11 cellular contexts compared by ENCODE assay signal in the genomic region with DNA sequence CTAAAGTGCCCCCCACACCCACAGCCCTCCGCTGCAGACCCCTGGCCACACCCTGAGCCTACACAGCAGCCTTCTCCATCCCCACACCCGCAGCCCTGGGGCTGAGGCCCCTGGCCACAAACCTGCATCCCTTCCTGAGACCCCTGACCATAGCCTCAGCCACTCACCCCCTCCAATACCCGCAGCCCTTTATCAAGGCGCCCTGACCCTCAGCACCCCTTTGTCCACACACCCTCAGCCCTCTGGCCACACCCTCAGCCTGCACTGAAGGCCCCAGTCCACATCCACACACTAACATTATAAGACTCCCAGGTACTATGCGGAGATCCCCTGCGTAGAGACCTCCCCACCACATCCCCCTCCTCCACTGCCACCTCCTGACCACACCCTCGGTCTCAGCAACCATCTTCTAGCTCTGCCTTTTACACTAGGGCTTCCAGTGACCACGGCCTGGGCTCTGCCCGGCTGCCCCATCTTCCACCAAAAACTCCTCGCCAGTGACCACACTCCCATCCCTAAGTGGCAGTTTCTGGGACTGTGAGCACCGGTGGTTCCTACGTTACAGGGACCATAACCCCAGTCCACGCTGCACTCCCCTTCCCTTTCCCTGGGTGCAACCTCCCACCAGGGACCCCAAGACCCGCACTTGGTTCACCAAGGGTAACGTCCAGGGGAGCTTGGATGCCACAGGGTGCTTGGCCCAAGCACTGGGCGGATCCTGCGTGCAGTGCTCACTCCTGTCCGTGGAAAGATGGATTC. TPM values are rescaled to one million over a fixed set of nuclear protein-coding genes. Genes with fewer than 3 reads are reported as not detected.
DNase-seq lines count a peak whose midpoint lies in the region; ATAC-seq and TF ChIP-seq lines count a peak whose summit lies in the region.
"Had no signal": no experiment of that assay in that cellular context is flagged by ENCODE, and none has a peak within 500 bp of the region (broad histone marks: within the 10 kb centered on the region; RNA-seq: fewer than 3 reads in every experiment).

No MANE protein-coding gene starts in this region.

- H3K27ac ChIP-seq in coronary artery (peak overlapping the region in 1 of 2 donors; percentile 74), temporal lobe (ENCODE audit: low read depth, low read length) (peak overlapping the region; percentile 95)

- peaks cover 61% of the 10 kb centered on the region for H3K4me1 ChIP-seq in mucosa of stomach (ENCODE audit: control insufficient read depth, insufficient read depth, low read length)

- peaks cover 6% of the 10 kb centered on the region for H3K27me3 ChIP-seq in mucosa of stomach (ENCODE audit: control insufficient read depth, insufficient read depth, low read length)

- DNase-seq in activated CD4-positive, CD25-positive, alpha-beta regulatory T cell treated with anti-CD3 and anti-CD28 coated beads, Interleukin-2, amount 50 U/mL, for 72 hours: peak; percentile 27
- DNase-seq in coronary artery (ENCODE audit: low spot score) (no peak), NCI-H2171 treated with DMSO at 0.1 percent for 48 hours (lab: John Stamatoyannopoulos, UW) (no peak)
- DNase-seq in activated naive CD4-positive, alpha-beta T cell (lab: John Stamatoyannopoulos, UW): no peak
- DNase-seq in stimulated activated CD4-positive, alpha-beta T cell treated with anti-CD3 and anti-CD28 coated beads, Interleukin-12 subunit alpha, Interleukin-12 subunit beta, amount 100 ng/mL, for 4 hours: no peak
- DNase-seq: cortex of kidney, Karpas-422, T-helper 9 cell had no signal

- ATAC-seq in activated CD4-positive, CD25-positive, alpha-beta regulatory T cell treated with anti-CD3 and anti-CD28 coated beads, Interleukin-2, amount 50 U/mL, for 24 hours: no peak

- no peaks in the 10 kb centered on the region for H3K9me3 ChIP-seq in mucosa of stomach (ENCODE audit: control insufficient read depth, low read length)

- H3K9ac ChIP-seq in mucosa of stomach (ENCODE audit: low read length): peak overlapping the region; percentile 72

- H3K4me3 ChIP-seq in coronary artery: peak overlapping the region; percentile 68
- peak overlapping the region; percentile 85 for H3K4me3 ChIP-seq in mucosa of stomach (ENCODE audit: low read length)

- no peak for TF ChIP-seq CTCF in coronary artery (IDR thresholded peaks at IDR 0.05)

- H3K36me3 ChIP-seq in mucosa of stomach (ENCODE audit: control insufficient read depth, insufficient read depth, low read length): no peaks in the 10 kb centered on the region

RNA-seq across cellular contexts. Expression of a gene that starts 0.8 kb away (rescaled TPM):
- total RNA-seq in temporal lobe: 4.4 TPM

RNA-seq across cellular contexts. Expression of a gene that starts 23.8 kb away (rescaled TPM):
- total RNA-seq in temporal lobe: 2.7 TPM

RNA-seq across cellular contexts. Expression of a gene that starts 38.4 kb away (rescaled TPM):
- not detected for total RNA-seq in temporal lobe
